Comparison of ENCODE assay signal across 3 cellular contexts in the genomic region with DNA sequence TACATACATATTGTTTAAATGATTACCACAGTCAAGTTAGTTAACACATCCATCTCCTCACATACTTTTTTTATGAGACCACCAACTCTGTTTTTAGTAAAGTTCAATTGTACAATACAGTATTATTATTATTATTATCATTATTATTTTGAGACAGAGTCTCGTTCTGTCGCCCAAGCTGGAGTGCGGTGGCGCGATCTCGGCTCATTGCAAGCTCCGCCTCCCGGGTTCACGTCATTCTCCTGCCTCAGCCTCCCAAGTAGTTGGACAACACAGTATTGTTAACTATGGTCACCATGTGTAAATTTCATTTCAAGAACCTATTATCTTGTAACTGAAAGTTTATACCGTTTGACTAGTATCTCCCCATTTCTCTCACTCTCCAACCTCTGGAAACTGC.
"Had no signal": no experiment of that assay in that cellular context is flagged by ENCODE, and none has a peak within 500 bp of the region (broad histone marks: within the 10 kb centered on the region; RNA-seq: fewer than 3 reads in every experiment).

No MANE protein-coding gene starts in this region.

- H3K4me3 ChIP-seq: GM12878 had no signal

- DNase-seq: GDM1, GF-D8 had no signal

- ATAC-seq: GM12878 had no signal
